8 cellular contexts compared by ENCODE assay signal in the genomic region with DNA sequence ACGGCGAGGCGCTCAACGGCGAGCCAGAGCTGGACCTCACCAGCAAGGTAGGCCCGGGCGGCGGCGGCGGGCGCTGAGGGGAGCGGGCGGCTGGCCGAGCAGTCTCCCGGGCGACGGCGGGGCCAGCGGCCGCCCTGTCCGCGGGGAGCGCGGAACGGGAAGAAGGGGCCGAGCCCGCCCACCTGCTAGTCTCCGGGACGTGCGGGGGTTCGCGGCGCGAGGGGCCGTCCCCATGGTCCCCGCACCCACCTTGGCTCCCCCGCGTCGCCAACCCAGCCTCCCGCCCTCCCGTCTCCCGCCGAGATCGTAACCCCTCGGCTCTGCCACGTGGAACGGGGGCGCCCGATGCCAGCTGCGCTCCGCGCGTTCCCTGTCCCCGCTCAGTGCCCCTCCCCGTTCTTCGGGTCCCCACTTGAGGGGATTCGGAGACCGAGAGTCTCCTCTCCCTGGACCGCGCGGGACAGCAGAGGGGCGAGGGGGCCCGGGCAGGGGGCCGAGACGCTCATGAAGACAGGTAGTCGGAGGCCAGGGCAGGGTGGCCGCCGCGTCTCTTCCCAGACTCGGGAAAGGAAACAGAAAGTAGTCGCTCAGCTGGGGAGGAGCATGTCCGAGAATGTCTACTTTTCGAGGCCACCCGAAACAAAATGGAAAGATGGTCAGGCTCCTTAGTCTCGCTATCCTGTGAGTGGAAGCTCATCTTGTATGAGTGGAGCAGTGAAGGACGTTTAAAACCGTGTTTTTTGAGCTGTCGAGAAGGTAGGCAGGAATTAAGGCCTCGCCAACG. TPM values are rescaled to one million over a fixed set of nuclear protein-coding genes. Genes with fewer than 3 reads are reported as not detected.
DNase-seq lines count a peak whose midpoint lies in the region; ATAC-seq and TF ChIP-seq lines count a peak whose summit lies in the region.

No MANE protein-coding gene starts in this region.

- H3K4me3 ChIP-seq in A673 (ENCODE audit: low read depth, low read length, poor library complexity, severe bottlenecking) (peak overlapping the region; percentile 94), esophagus squamous epithelium (peak overlapping the region; percentile 87 to 99 (median 96)), thyroid gland (replicated peaks in 1 of 3) (peak overlapping the region; percentile 74 to 96 (median 81))
- peak overlapping the region; percentile 75 for H3K4me3 ChIP-seq in Jurkat, Clone E6-1 (ENCODE audit: low read length)
- H3K4me3 ChIP-seq in naive thymus-derived CD4-positive, alpha-beta T cell (ENCODE audit: low read length): peak overlapping the region; percentile 80

- H3K27me3 Mint-ChIP-seq in naive thymus-derived CD4-positive, alpha-beta T cell: no peaks in the 10 kb centered on the region

- peak overlapping the region; percentile 71 to 98 (median 93) for H3K4me3 Mint-ChIP-seq in naive thymus-derived CD4-positive, alpha-beta T cell

- BruUV-seq in A673 (replicated peaks; lab: Mats Ljungman, UMichigan): no TSS peak

- no peaks in the 10 kb centered on the region for H3K27me3 ChIP-seq in A673 (replicated peaks; ENCODE audit: insufficient read depth, low read depth, low read length, poor library complexity)
- no peaks in the 10 kb centered on the region for H3K27me3 ChIP-seq in esophagus squamous epithelium
- H3K27me3 ChIP-seq in naive thymus-derived CD4-positive, alpha-beta T cell (ENCODE audit: control insufficient read depth in 2 of 2, insufficient read depth in 2 of 2, low read length in 2 of 2): no peaks in the 10 kb centered on the region
- H3K27me3 ChIP-seq in thyroid gland: no peaks in the 10 kb centered on the region

- WGBS in esophagus squamous epithelium, 2 donors: 0 to 1% methylated on average over 10 to 17 of the region's 80 CpGs
- 0 to 1% methylated on average over 20 to 38 of the region's 80 CpGs for WGBS in thyroid gland, 2 donors

- H3K4me1 ChIP-seq in A673 (ENCODE audit: insufficient read depth, low read length, poor library complexity, severe bottlenecking) (peaks cover 28% of the 10 kb centered on the region), esophagus squamous epithelium (peaks cover 14 to 64% (median 27%) of the 10 kb centered on the region in 3 donors), thyroid gland (peaks cover 18 to 30% of the 10 kb centered on the region in 2 donors)
- peaks cover 36 to 42% of the 10 kb centered on the region in 2 donors for H3K4me1 ChIP-seq in naive thymus-derived CD4-positive, alpha-beta T cell (ENCODE audit: control insufficient read depth in 2 of 2, insufficient read depth in 2 of 2, low read length in 2 of 2)

- peaks cover 43 to 66% (median 65%) of the 10 kb centered on the region in 7 donors for H3K4me1 Mint-ChIP-seq in naive thymus-derived CD4-positive, alpha-beta T cell

- peaks cover 0 to 14% (median 8%) of the 10 kb centered on the region in 5 donors for H3K36me3 Mint-ChIP-seq in naive thymus-derived CD4-positive, alpha-beta T cell

- no peaks in the 10 kb centered on the region for H3K9me3 Mint-ChIP-seq in naive thymus-derived CD4-positive, alpha-beta T cell

- peak; percentile 20 for ATAC-seq in GM18907 (IDR thresholded peaks at IDR 0.05; ENCODE audit: unreplicated experiment)
- ATAC-seq in naive thymus-derived CD4-positive, alpha-beta T cell: no peak

- H3K27ac ChIP-seq in A673 (ENCODE audit: low read depth, low read length, poor library complexity, severe bottlenecking) (peak overlapping the region; percentile 97), esophagus squamous epithelium (peak overlapping the region; percentile 96 to 100 (median 98)), thyroid gland (peak overlapping the region; percentile 90 to 97 (median 93))
- H3K27ac ChIP-seq in naive thymus-derived CD4-positive, alpha-beta T cell (ENCODE audit: low read depth, low read length): peak overlapping the region; percentile 90

- H3K36me3 ChIP-seq in A673 (ENCODE audit: insufficient read depth, low read length, poor library complexity, severe bottlenecking) (peaks cover 18% of the 10 kb centered on the region), esophagus squamous epithelium (peaks cover 0 to 22% (median 0%) of the 10 kb centered on the region in 3 donors), thyroid gland (no peaks in the 10 kb centered on the region)
- H3K36me3 ChIP-seq in naive thymus-derived CD4-positive, alpha-beta T cell (ENCODE audit: control insufficient read depth in 2 of 3, insufficient read depth in 3 of 3, low read length in 3 of 3): peaks cover 0 to 21% (median 0%) of the 10 kb centered on the region in 3 experiments

- intact Hi-C loops in A673 (cut with micrococcal nuclease; ENCODE audit: unreplicated experiment) (loop anchor here (10.0 kb wide), 1 partner anchor 201 kb away; a partner anchor contains a TSS), esophagus squamous epithelium (cut with DNase I) (loop anchor here (5.0 kb wide), 1 partner anchor 41 kb away; no protein-coding TSS in a partner anchor), thyroid gland (cut with DNase I) (loop anchor here (5.0 kb wide), 1 partner anchor 46 kb away; no protein-coding TSS in a partner anchor)
- intact Hi-C loops in naive thymus-derived CD4-positive, alpha-beta T cell (cut with micrococcal nuclease): loop anchor here (2.0 to 10.0 kb wide), 7 partner anchors 165 to 696 kb away; a partner anchor contains a TSS

- TF ChIP-seq POLR2A in esophagus squamous epithelium (IDR thresholded peaks at IDR 0.05) (no peak), thyroid gland (IDR thresholded peaks at IDR 0.05) (peak in 1 of 2 donors; percentile 38)

- POLR2A ChIA-PET in A673 (lab: Charles Lee; ENCODE audit: low non-redundant PET): no interaction called here
- POLR2A ChIA-PET in naive thymus-derived CD4-positive, alpha-beta T cell (lab: Charles Lee): interaction anchor here (0.6 to 4.1 kb wide), 27 partner anchors 8 to 1338 kb away, joined by 3 to 64 read pairs (median 4); a partner anchor contains a TSS

- DNase-seq in A673 (ENCODE audit: low spot score) (peak; percentile 28), esophagus squamous epithelium (lab: John Stamatoyannopoulos, UW) (peak; percentile 16), thyroid gland (peak; percentile 53 to 55), HCEC 1CT (no peak)
- no peak for DNase-seq in Jurkat, Clone E6-1 (ENCODE audit: low read depth, low spot score)
- DNase-seq in activated CD8-positive, alpha-beta memory T cell treated with anti-CD3 and anti-CD28 coated beads, Interleukin-2, amount 50 U/mL, for 48 hours: peak; percentile 74
- peak in 4 of 9 donors; percentile 22 to 59 (median 30) for DNase-seq in naive thymus-derived CD4-positive, alpha-beta T cell

- peak overlapping the region; percentile 80 to 99 (median 92) for H3K27ac Mint-ChIP-seq in naive thymus-derived CD4-positive, alpha-beta T cell

- CTCF ChIA-PET in A673 (lab: Charles Lee): interaction anchor here (1.0 kb wide), 1 partner anchor 19 kb away, joined by 5 read pairs; no protein-coding TSS in a partner anchor
- CTCF ChIA-PET in naive thymus-derived CD4-positive, alpha-beta T cell (lab: Charles Lee): interaction anchor here (1.0 to 1.3 kb wide), 2 partner anchors 25 to 60 kb away, joined by 4 to 8 read pairs; a partner anchor contains a TSS

- no peaks in the 10 kb centered on the region for H3K9me3 ChIP-seq in A673 (ENCODE audit: low read depth, low read length, poor library complexity, severe bottlenecking)
- no peaks in the 10 kb centered on the region for H3K9me3 ChIP-seq in esophagus squamous epithelium
- H3K9me3 ChIP-seq in naive thymus-derived CD4-positive, alpha-beta T cell (ENCODE audit: control insufficient read depth in 2 of 3, low read length in 3 of 3): no peaks in the 10 kb centered on the region
- no peaks in the 10 kb centered on the region for H3K9me3 ChIP-seq in thyroid gland

- TF ChIP-seq CTCF in A673 (conservative IDR thresholded peaks at IDR 0.05; ENCODE audit: low read depth, low read length): no peak
- no peak for TF ChIP-seq CTCF in esophagus squamous epithelium (IDR thresholded peaks at IDR 0.05)
- TF ChIP-seq CTCF in thyroid gland (IDR thresholded peaks at IDR 0.05): no peak

RNA-seq across cellular contexts. Expression of a gene that starts 0.5 kb away (rescaled TPM):
- total RNA-seq in A673 (2021) (88.2 and 96.2 TPM in 2 replicates), esophagus squamous epithelium (10 to 100 TPM; 15.3 to 37.4 (median 32.0) TPM), thyroid gland (100 to 1,000 TPM in 1 of 4 donors, 10 to 100 TPM in 3; 51.6 to 117 (median 69.6) TPM)
- 45.2 TPM for polyA plus RNA-seq in Jurkat, Clone E6-1 (2012; ENCODE audit: insufficient read depth, insufficient read length)
- total RNA-seq in naive thymus-derived CD4-positive, alpha-beta T cell: 100 to 1,000 TPM in 2 of 5 experiments, 10 to 100 TPM in 3; 79.1 to 209 (median 91.9) TPM
- 10 to 100 TPM; 16.9 to 32.8 TPM for polyA plus RNA-seq in naive thymus-derived CD4-positive, alpha-beta T cell

RNA-seq across cellular contexts. Expression of a gene that starts 5.5 kb away (rescaled TPM):
- total RNA-seq in A673 (2021): 53.1 and 54.2 TPM in 2 replicates
- polyA plus RNA-seq in Jurkat, Clone E6-1 (2012; ENCODE audit: insufficient read depth, insufficient read length): 42.9 TPM
- total RNA-seq in esophagus squamous epithelium: 10 to 100 TPM; 27.8 to 48.8 (median 33.1) TPM
- 100 to 1,000 TPM in 2 of 5 experiments, 10 to 100 TPM in 3; 60.6 to 175 (median 74.9) TPM for total RNA-seq in naive thymus-derived CD4-positive, alpha-beta T cell
- polyA plus RNA-seq in naive thymus-derived CD4-positive, alpha-beta T cell: 1 to 10 TPM; 7.4 to 8.1 TPM
- 10 to 100 TPM; 46.7 to 76.6 (median 62.2) TPM for total RNA-seq in thyroid gland

RNA-seq across cellular contexts. Expression of a gene that starts 24.5 kb away (rescaled TPM):
- total RNA-seq in A673 (2021) (143 and 152 TPM in 2 replicates), esophagus squamous epithelium (10 to 100 TPM; 23.4 to 73.7 (median 57.2) TPM), thyroid gland (10 to 100 TPM; 39.4 to 61.3 (median 45.8) TPM)
- 160 TPM for polyA plus RNA-seq in Jurkat, Clone E6-1 (2012; ENCODE audit: insufficient read depth, insufficient read length)
- total RNA-seq in naive thymus-derived CD4-positive, alpha-beta T cell: 10 to 100 TPM; 45.0 to 92.4 (median 50.6) TPM
- 10 to 100 TPM; 47.3 to 53.1 TPM for polyA plus RNA-seq in naive thymus-derived CD4-positive, alpha-beta T cell

RNA-seq across cellular contexts. Expression of a gene that starts 49.5 kb away (rescaled TPM):
- total RNA-seq in A673 (2021) (104 and 110 TPM in 2 replicates), esophagus squamous epithelium (100 to 1,000 TPM in 3 of 4 donors, 10 to 100 TPM in 1; 94.2 to 307 (median 191) TPM), thyroid gland (100 to 1,000 TPM; 137 to 356 (median 153) TPM)
- polyA plus RNA-seq in Jurkat, Clone E6-1 (2012; ENCODE audit: insufficient read depth, insufficient read length): 64.5 TPM
- total RNA-seq in naive thymus-derived CD4-positive, alpha-beta T cell: 100 to 1,000 TPM; 509 to 977 (median 558) TPM
- 100 to 1,000 TPM; 397 to 696 TPM for polyA plus RNA-seq in naive thymus-derived CD4-positive, alpha-beta T cell

RNA-seq across cellular contexts. Expression of a gene that starts 49.9 kb away (rescaled TPM):
- total RNA-seq in A673 (2021) (22.1 and 28.5 TPM in 2 replicates), esophagus squamous epithelium (10 to 100 TPM in 3 of 4 donors, 1 to 10 TPM in 1; 8.7 to 21.1 (median 13.1) TPM), thyroid gland (10 to 100 TPM; 13.6 to 26.0 (median 23.0) TPM)
- 13.9 TPM for polyA plus RNA-seq in Jurkat, Clone E6-1 (2012; ENCODE audit: insufficient read depth, insufficient read length)
- 10 to 100 TPM; 12.2 to 39.9 (median 15.2) TPM for total RNA-seq in naive thymus-derived CD4-positive, alpha-beta T cell
- polyA plus RNA-seq in naive thymus-derived CD4-positive, alpha-beta T cell: 10 to 100 TPM in 1 of 2 donors, 1 to 10 TPM in 1; 8.1 to 11.2 TPM

Comparison
In these comparisons a context has a peak if more than half of its experiments do, and no peak if none do; other contexts are left out.
1. DNase-seq: peak in A673 (single experiment), activated CD8-positive, alpha-beta memory T cell treated with anti-CD3 and anti-CD28 coated beads, Interleukin-2, amount 50 U/mL, for 48 hours (single experiment), esophagus squamous epithelium (single experiment) and thyroid gland (2 of 2); none in Jurkat, Clone E6-1 (single experiment) and HCEC 1CT (single experiment).
2. Peak in every context shown above with its lines, with median percentiles within 50 percentile points of each other: H3K27ac ChIP-seq and H3K4me3 ChIP-seq.